ENCODE assay signal across 17 cellular contexts in genomic region chr7:1945558-1945957, GRCh38.
"Had no signal": no experiment of that assay in that cellular context is flagged by ENCODE, and none has a peak within 500 bp of the region (broad histone marks: within the 10 kb centered on the region; RNA-seq: fewer than 3 reads in every experiment).

No MANE protein-coding gene starts in this region.

- H3K36me3 Mint-ChIP-seq: activated CD8-positive, alpha-beta memory T cell treated with anti-CD3 and anti-CD28 coated beads, Interleukin-2, amount 10 ng/mL, durations not matched to agents 7 days and 5 days; immature natural killer cell had no signal

- H3K4me3 ChIP-seq: breast epithelium, gastroesophageal sphincter, SK-N-MC, transverse colon, vagina had no signal

- DNase-seq: activated CD4-positive, alpha-beta memory T cell treated with anti-CD3 and anti-CD28 coated beads, Interleukin-2, amount 10 ng/mL, durations not matched to agents 7 days and 5 days; activated CD4-positive, alpha-beta T cell treated with anti-CD3 and anti-CD28 coated beads for 48 hours; activated CD4-positive, CD25-positive, alpha-beta regulatory T cell; activated CD8-positive, alpha-beta memory T cell treated with anti-CD3 and anti-CD28 coated beads, Interleukin-2, amount 10 ng/mL, durations not matched to agents 7 days and 5 days; cerebellar nuclear complex; effector CD8-positive, alpha-beta T cell; immature natural killer cell; stimulated activated CD8-positive, alpha-beta memory T cell treated with anti-CD3 and anti-CD28 coated beads, Interleukin-4, amount 100 ng/mL, for 48 hours; stimulated activated naive CD8-positive, alpha-beta T cell treated with anti-CD3 and anti-CD28 coated beads, Interleukin-15, Interleukin-2, amounts not matched to agents 100 U/mL and 50 U/mL, for 24 hours; substantia nigra; transverse colon had no signal

- ATAC-seq: activated CD8-positive, alpha-beta memory T cell treated with anti-CD3 and anti-CD28 coated beads, Interleukin-2, amount 10 ng/mL, durations not matched to agents 7 days and 5 days; esophagus mucosa; gastroesophageal sphincter; stimulated activated naive CD8-positive, alpha-beta T cell treated with anti-CD3 and anti-CD28 coated beads, Interleukin-15, Interleukin-2, amounts not matched to agents 100 U/mL and 50 U/mL, for 24 hours had no signal

- H3K9me3 Mint-ChIP-seq: activated CD4-positive, alpha-beta memory T cell treated with anti-CD3 and anti-CD28 coated beads, Interleukin-2, amount 10 ng/mL, durations not matched to agents 7 days and 5 days; neural crest cell had no signal

- H3K9me3 ChIP-seq: breast epithelium, gastroesophageal sphincter, transverse colon, vagina had no signal

- H3K27ac Mint-ChIP-seq: activated CD4-positive, alpha-beta memory T cell treated with anti-CD3 and anti-CD28 coated beads, Interleukin-2, amount 10 ng/mL, durations not matched to agents 7 days and 5 days; activated CD8-positive, alpha-beta memory T cell treated with anti-CD3 and anti-CD28 coated beads, Interleukin-2, amount 10 ng/mL, durations not matched to agents 7 days and 5 days had no signal

- H3K27ac ChIP-seq: breast epithelium, gastroesophageal sphincter, transverse colon, vagina had no signal

- H3K4me3 Mint-ChIP-seq: activated CD4-positive, alpha-beta memory T cell treated with anti-CD3 and anti-CD28 coated beads, Interleukin-2, amount 10 ng/mL, durations not matched to agents 7 days and 5 days; activated CD8-positive, alpha-beta memory T cell treated with anti-CD3 and anti-CD28 coated beads, Interleukin-2, amount 10 ng/mL, durations not matched to agents 7 days and 5 days; immature natural killer cell had no signal

- H3K27me3 Mint-ChIP-seq: activated CD4-positive, alpha-beta memory T cell treated with anti-CD3 and anti-CD28 coated beads, Interleukin-2, amount 10 ng/mL, durations not matched to agents 7 days and 5 days had no signal

- H3K4me1 ChIP-seq: breast epithelium, transverse colon had no signal

- H3K36me3 ChIP-seq: breast epithelium, gastroesophageal sphincter, transverse colon, vagina had no signal

- H3K27me3 ChIP-seq: breast epithelium, gastroesophageal sphincter, transverse colon, vagina had no signal
